Comparison of ENCODE assay signal across 8 cellular contexts in the genomic region with DNA sequence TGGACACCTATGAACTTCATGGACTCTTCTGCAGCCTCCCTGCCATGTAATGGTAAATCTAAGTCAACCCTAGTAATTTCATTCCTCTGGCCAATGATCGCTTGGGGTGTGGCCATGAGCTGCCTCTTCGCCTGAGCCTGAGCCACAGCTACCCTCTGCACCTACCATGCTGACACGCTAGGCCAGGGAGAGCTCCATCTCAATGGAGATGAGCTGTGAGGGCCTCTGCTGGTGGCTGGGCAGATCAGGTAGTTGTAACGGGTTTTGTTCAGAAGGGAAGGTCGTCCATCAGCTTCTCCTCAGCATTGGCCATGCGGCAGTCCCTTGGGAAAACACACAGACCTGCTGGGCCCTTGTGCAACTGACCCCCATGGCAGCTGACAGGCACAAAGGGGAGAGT. TPM values are rescaled to one million over a fixed set of nuclear protein-coding genes. Genes with fewer than 3 reads are reported as not detected.
DNase-seq lines count a peak whose midpoint lies in the region; ATAC-seq and TF ChIP-seq lines count a peak whose summit lies in the region.

No MANE protein-coding gene starts in this region.

- no peak for ATAC-seq in GM21737 (IDR thresholded peaks at IDR 0.05; ENCODE audit: unreplicated experiment)

- no peak overlapping the region for H3K27ac ChIP-seq in brain microvascular endothelial cell

- peaks cover 7% of the 10 kb centered on the region for H3K36me3 ChIP-seq in brain microvascular endothelial cell (replicated peaks)

- TF ChIP-seq CTCF in GM20000 (IDR thresholded peaks at IDR 0.05; ENCODE audit: extremely low read depth, missing control alignments) (peak; percentile 39), brain microvascular endothelial cell (IDR thresholded peaks at IDR 0.05; ENCODE audit: low read depth, low read length, missing control alignments) (peak; percentile 31)

- DNase-seq in EH (ENCODE audit: low read depth) (peak; percentile 13), GM20000 (ENCODE audit: low spot score) (peak; percentile 74), M059J (ENCODE audit: low read depth) (peak; percentile 25), brain microvascular endothelial cell (no peak), NCI-H2171 (lab: John Stamatoyannopoulos, UW) (no peak), medulla oblongata (ENCODE audit: extremely low spot score) (no peak)
- no peak for DNase-seq in stimulated activated naive CD4-positive, alpha-beta T cell treated with Interleukin-2 at 50 U/mL for 16 hours (lab: John Stamatoyannopoulos, UW)

- in situ Hi-C loops in brain microvascular endothelial cell (cut with HindIII; ENCODE audit: low pct_ligation_motif_present, low sequenced_read_pairs) = no loop called here

- no peaks in the 10 kb centered on the region for H3K27me3 ChIP-seq in brain microvascular endothelial cell (replicated peaks)

- H3K4me3 ChIP-seq in brain microvascular endothelial cell (ENCODE audit: low read depth, low read length) = no peak overlapping the region

RNA-seq across cellular contexts. Expression of a gene that starts 24.4 kb away (rescaled TPM):
- 14.1 and 20.7 TPM in 2 replicates for total RNA-seq in M059J (2014; rRNA removed; shearing (Covaris generic))

RNA-seq across cellular contexts. Expression of a gene that starts 24.8 kb away (rescaled TPM):
- 16.5 and 17.7 TPM in 2 replicates for total RNA-seq in M059J (2014; rRNA removed; shearing (Covaris generic))

Comparison
In these comparisons a context has a peak if more than half of its experiments do, and no peak if none do; other contexts are left out.
1. DNase-seq: peak in EH (single experiment), GM20000 (single experiment) and M059J (single experiment); none in brain microvascular endothelial cell (single experiment), NCI-H2171 (single experiment), stimulated activated naive CD4-positive, alpha-beta T cell treated with Interleukin-2 at 50 U/mL for 16 hours (single experiment) and medulla oblongata (single experiment).